Comparison of ENCODE assay signal across 21 cellular contexts in genomic region chr9:137380606-137381005, GRCh38. TPM values are rescaled to one million over a fixed set of nuclear protein-coding genes. Genes with fewer than 3 reads are reported as not detected.
DNase-seq lines count a peak whose midpoint lies in the region; ATAC-seq and TF ChIP-seq lines count a peak whose summit lies in the region.
"Had no signal": no experiment of that assay in that cellular context is flagged by ENCODE, and none has a peak within 500 bp of the region (broad histone marks: within the 10 kb centered on the region; RNA-seq: fewer than 3 reads in every experiment).

No MANE protein-coding gene starts in this region.

- no peaks in the 10 kb centered on the region for H3K4me1 ChIP-seq in left ventricle myocardium inferior
- peaks cover 0 to 18% (median 6%) of the 10 kb centered on the region in 6 donors for H3K4me1 ChIP-seq in spleen
- H3K4me1 ChIP-seq in esophagus muscularis mucosa: no peaks in the 10 kb centered on the region

- TF ChIP-seq EP300 in esophagus muscularis mucosa (IDR thresholded peaks at IDR 0.05): no peak

- no peak for TF ChIP-seq CTCF in left ventricle myocardium inferior (IDR thresholded peaks at IDR 0.05; ENCODE audit: borderline replicate concordance)
- no peak for TF ChIP-seq CTCF in WTC11 (IDR thresholded peaks at IDR 0.05)
- TF ChIP-seq CTCF in spleen (IDR thresholded peaks at IDR 0.05 in 8 of 11, conservative IDR thresholded peaks at IDR 0.05 in 3 of 11): no peak
- no peak for TF ChIP-seq CTCF in esophagus muscularis mucosa (IDR thresholded peaks at IDR 0.05)

- H3K36me3 ChIP-seq in left ventricle myocardium inferior (peaks cover 4% of the 10 kb centered on the region), spleen (peaks cover 0 to 12% (median 0%) of the 10 kb centered on the region in 6 donors), esophagus muscularis mucosa (peaks cover 0 to 25% (median 4%) of the 10 kb centered on the region in 4 donors)
- H3K36me3 ChIP-seq: MG63 had no signal

- TF ChIP-seq POLR2A in spleen (IDR thresholded peaks at IDR 0.05) (no peak), esophagus muscularis mucosa (IDR thresholded peaks at IDR 0.05; ENCODE audit: low read depth) (no peak)

- H3K27me3 ChIP-seq in left ventricle myocardium inferior (ENCODE audit: low read depth) (no peaks in the 10 kb centered on the region), spleen (replicated peaks in 1 of 7) (no peaks in the 10 kb centered on the region), esophagus muscularis mucosa (no peaks in the 10 kb centered on the region)
- H3K27me3 ChIP-seq: BLaER1 treated with 17β-estradiol and CSF1 and Interleukin-3, amounts not matched to agents 10 nM and 100 nM; MG63 had no signal

- H3K9me3 ChIP-seq in left ventricle myocardium inferior (replicated peaks): peaks cover 5% of the 10 kb centered on the region
- peaks cover 0 to 4% (median 0%) of the 10 kb centered on the region in 8 donors for H3K9me3 ChIP-seq in spleen
- no peaks in the 10 kb centered on the region for H3K9me3 ChIP-seq in esophagus muscularis mucosa
- H3K9me3 ChIP-seq: MG63 had no signal

- H3K4me3 Mint-ChIP-seq in WTC11: no peak overlapping the region
- H3K4me3 Mint-ChIP-seq: CD4-positive, alpha-beta T cell had no signal

- H3K4me1 Mint-ChIP-seq in WTC11: peaks cover 3% of the 10 kb centered on the region; the same call in 1 of the 2 replicates

- POLR2A ChIA-PET in WTC11 (lab: Charles Lee): no interaction called here

- H3K9me3 Mint-ChIP-seq in WTC11: 0 out of 2 replicates have a peak, but pooled peaks cover 6% of the 10 kb centered on the region
- H3K9me3 Mint-ChIP-seq: CD4-positive, alpha-beta T cell had no signal

- CTCF ChIA-PET in WTC11 (lab: Charles Lee): no interaction called here

- H3K27ac ChIP-seq in left ventricle myocardium inferior (replicated peaks): no peak overlapping the region
- H3K27ac ChIP-seq in spleen: no peak overlapping the region
- H3K27ac ChIP-seq in esophagus muscularis mucosa (replicated peaks in 1 of 4): no peak overlapping the region
- H3K27ac ChIP-seq: BLaER1 treated with 17β-estradiol and CSF1 and Interleukin-3, amounts not matched to agents 10 nM and 100 nM; PC-9 had no signal

- H3K4me3 ChIP-seq in left ventricle myocardium inferior: no peak overlapping the region
- no peak overlapping the region for H3K4me3 ChIP-seq in spleen
- no peak overlapping the region for H3K4me3 ChIP-seq in esophagus muscularis mucosa
- H3K4me3 ChIP-seq: BLaER1 treated with 17β-estradiol and CSF1 and Interleukin-3, amounts not matched to agents 10 nM and 100 nM; MG63; PC-9 had no signal

- H3K27me3 Mint-ChIP-seq in WTC11 (ENCODE audit: low read depth): peaks cover 14% of the 10 kb centered on the region
- H3K27me3 Mint-ChIP-seq: CD4-positive, alpha-beta T cell had no signal

- peak; percentile 20 for DNase-seq in cardiac septum (ENCODE audit: low spot score)
- no peak for DNase-seq in left ventricle myocardium inferior
- DNase-seq in WTC11 (ENCODE audit: low spot score): peak; percentile 1
- peak; percentile 62 for DNase-seq in mesenteric fat pad (ENCODE audit: low spot score)
- peak; percentile 42 for DNase-seq in spleen
- DNase-seq in esophagus muscularis mucosa (ENCODE audit: extremely low spot score): no peak
- DNase-seq in activated gamma-delta T cell treated with Interleukin-2 at 50 U/mL for 16 hours: no peak
- DNase-seq: CD4-positive, alpha-beta T cell; HCEC 1CT; KBM-7; MG63; NCI-H1417; NCI-H1694; NCI-H2029 treated with DMSO at 0.1 percent for 48 hours; NCI-H2227 treated with DMSO at 0.1 percent for 48 hours; NCI-H526 treated with DMSO at 0.1 percent for 48 hours; PC-9; SHP77 treated with DMSO at 0.1 percent for 48 hours had no signal

- intact Hi-C loops in cardiac septum (cut with DNase I) (no loop called here), left ventricle myocardium inferior (cut with micrococcal nuclease) (no loop called here), spleen (cut with DNase I; ENCODE audit: low total_unique reads) (no loop called here), esophagus muscularis mucosa (cut with DNase I) (no loop called here)

- ATAC-seq in WTC11 (no peak), HG03432 (IDR thresholded peaks at IDR 0.05; ENCODE audit: unreplicated experiment) (no peak)

- peaks cover 6% of the 10 kb centered on the region; the same call in 1 of the 2 replicates for H3K36me3 Mint-ChIP-seq in WTC11

- 73 to 100% (median 88%) methylated on average over 4 to 7 of the region's 7 CpGs for WGBS in spleen, 5 donors
- WGBS in esophagus muscularis mucosa: 100% methylated on average over 3 of the region's 7 CpGs

- no peak overlapping the region for H3K27ac Mint-ChIP-seq in WTC11
- H3K27ac Mint-ChIP-seq: CD4-positive, alpha-beta T cell had no signal

TF ChIP-seq in WTC11, 78 proteins besides CTCF, POLR2A, EP300 and RAD21:
- no peak for TF ChIP-seq SMAD3 (CRISPR knock-in tag; IDR thresholded peaks at IDR 0.05; ENCODE audit: borderline replicate concordance)
- TF ChIP-seq ZNF317 (CRISPR knock-in tag; IDR thresholded peaks at IDR 0.05; ENCODE audit: borderline replicate concordance, low read depth): no peak
- TF ChIP-seq ETV6 (CRISPR knock-in tag; IDR thresholded peaks at IDR 0.05): no peak
- TF ChIP-seq CREM (CRISPR knock-in tag; IDR thresholded peaks at IDR 0.05): no peak
- TF ChIP-seq TEAD4 (CRISPR knock-in tag; IDR thresholded peaks at IDR 0.05): no peak
- TF ChIP-seq ZNF396 (CRISPR knock-in tag; IDR thresholded peaks at IDR 0.05; ENCODE audit: borderline replicate concordance): no peak

RNA-seq across cellular contexts. Expression of gene EXD3, which starts 42.4 kb away (rescaled TPM):
- total RNA-seq in cardiac septum: 11.3 TPM
- total RNA-seq in left ventricle myocardium inferior: 9.2 TPM
- total RNA-seq in WTC11 (2021): 20.4 to 23.1 TPM (median 21.2 TPM) in 3 replicates
- 14.9 TPM for total RNA-seq in mesenteric fat pad
- 10 to 100 TPM; 14.5 to 52.8 (median 29.8) TPM for total RNA-seq in spleen
- polyA plus RNA-seq in spleen: 10 to 100 TPM; 15.6 to 62.3 (median 43.4) TPM
- 10 to 100 TPM in 3 of 4 donors, 1 to 10 TPM in 1; 8.3 to 22.3 (median 14.2) TPM for total RNA-seq in esophagus muscularis mucosa

RNA-seq across cellular contexts. Expression of gene NOXA1, which starts 42.6 kb away (rescaled TPM):
- total RNA-seq in cardiac septum: 3.3 TPM
- 2.0 TPM for total RNA-seq in left ventricle myocardium inferior
- total RNA-seq in WTC11 (2021): 2.9 to 5.9 TPM (median 4.8 TPM) in 3 replicates
- total RNA-seq in mesenteric fat pad: 3.2 TPM
- 10 to 100 TPM in 2 of 7 donors, 1 to 10 TPM in 5; 1.9 to 15.0 (median 5.3) TPM for total RNA-seq in spleen
- polyA plus RNA-seq in spleen: 10 to 100 TPM in 1 of 3 donors, 1 to 10 TPM in 2; 3.2 to 10.7 (median 7.8) TPM
- total RNA-seq in esophagus muscularis mucosa: 1 to 10 TPM; 2.1 to 4.0 (median 3.0) TPM
- total RNA-seq: RPMI7951 had no signal

Comparison
In these comparisons a context has a peak if more than half of its experiments do, and no peak if none do; other contexts are left out.
1. DNase-seq: peak in cardiac septum (single experiment), WTC11 (single experiment), mesenteric fat pad (single experiment) and spleen (single experiment); none in left ventricle myocardium inferior (single experiment), esophagus muscularis mucosa (single experiment) and activated gamma-delta T cell treated with Interleukin-2 at 50 U/mL for 16 hours (single experiment).